Comparison of ENCODE assay signal across 25 cellular contexts in the genomic region with DNA sequence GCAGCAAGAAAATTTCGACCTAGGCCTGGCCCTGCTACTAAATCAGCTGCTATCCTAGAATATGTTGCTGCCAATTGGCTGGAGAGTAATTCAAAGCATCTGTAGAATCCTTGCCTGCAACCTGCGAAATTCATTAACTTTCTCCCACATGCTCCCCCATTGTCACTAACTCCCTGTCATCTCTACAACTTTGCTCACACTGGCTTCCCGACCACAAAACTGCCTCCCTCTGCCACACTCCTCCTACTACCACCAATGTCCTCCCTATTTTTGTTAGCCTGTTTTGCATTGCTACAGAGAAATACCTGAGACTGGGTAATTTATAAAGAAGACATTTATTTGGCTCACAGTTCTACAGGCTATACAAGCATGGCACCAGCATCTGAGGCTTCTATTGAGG.
"Had no signal": no experiment of that assay in that cellular context is flagged by ENCODE, and none has a peak within 500 bp of the region (broad histone marks: within the 10 kb centered on the region; RNA-seq: fewer than 3 reads in every experiment).

No MANE protein-coding gene starts in this region.

- H3K9me3 Mint-ChIP-seq: activated naive CD8-positive, alpha-beta T cell treated with anti-CD3 and anti-CD28 coated beads, Interleukin-2, amount 10 ng/mL, durations not matched to agents 7 days and 5 days had no signal

- H3K4me1 ChIP-seq: adrenal gland, breast epithelium, Peyer's patch had no signal

- H3K4me3 ChIP-seq: adrenal gland, breast epithelium, K562, Peyer's patch, SJCRH30 had no signal

- H3K36me3 ChIP-seq: adrenal gland, breast epithelium, Peyer's patch, SJCRH30 had no signal

- DNase-seq: activated CD4-positive, alpha-beta T cell treated with anti-CD3 and anti-CD28 coated beads for 1 hour; activated CD4-positive, alpha-beta T cell treated with anti-CD3 and anti-CD28 coated beads, Interleukin-2, amount 50 U/mL, for 1 hour; activated CD8-positive, alpha-beta memory T cell treated with anti-CD3 and anti-CD28 coated beads, Interleukin-2, amount 50 U/mL, for 48 hours; activated CD8-positive, alpha-beta T cell treated with anti-CD3 and anti-CD28 coated beads, Interleukin-2, amount 10 ng/mL, durations not matched to agents 7 days and 5 days; activated naive CD4-positive, alpha-beta T cell treated with anti-CD3 and anti-CD28 coated beads, Interleukin-2, amount 50 U/mL, for 16 hours; activated naive CD8-positive, alpha-beta T cell treated with anti-CD3 and anti-CD28 coated beads, Interleukin-2, amount 10 ng/mL, durations not matched to agents 7 days and 5 days; activated T-cell treated with anti-CD3 and anti-CD28 coated beads, Interleukin-2, amount 50 U/mL, for 1 hour; adrenal gland; aorta; caudate nucleus; Karpas-422; MM.1S; NCI-H1105 treated with DMSO at 0.1 percent for 48 hours; NCI-H1436 treated with DMSO at 0.1 percent for 48 hours; NCI-H2081; NCI-H446; Peyer's patch; Right ventricle myocardium superior; SJCRH30; T-helper 17 cell; T-helper 9 cell had no signal

- H3K4me3 Mint-ChIP-seq: activated CD8-positive, alpha-beta T cell treated with anti-CD3 and anti-CD28 coated beads, Interleukin-2, amount 10 ng/mL, durations not matched to agents 7 days and 5 days; activated naive CD8-positive, alpha-beta T cell treated with anti-CD3 and anti-CD28 coated beads, Interleukin-2, amount 10 ng/mL, durations not matched to agents 7 days and 5 days; T-helper 17 cell; WTC11 had no signal

- H3K4me1 Mint-ChIP-seq: activated naive CD8-positive, alpha-beta T cell treated with anti-CD3 and anti-CD28 coated beads, Interleukin-2, amount 10 ng/mL, durations not matched to agents 7 days and 5 days; T-helper 17 cell had no signal

- FAIRE-seq: K562 had no signal

- H3K27me3 ChIP-seq: adrenal gland, breast epithelium, Peyer's patch, SJCRH30 had no signal

- H3K27ac ChIP-seq: adrenal gland, breast epithelium, Peyer's patch, RWPE1, SJCRH30 had no signal

- H3K9me3 ChIP-seq: adrenal gland, breast epithelium, Peyer's patch, SJCRH30 had no signal

- H3K27me3 Mint-ChIP-seq: T-helper 17 cell had no signal

- H3K27ac Mint-ChIP-seq: activated CD8-positive, alpha-beta T cell treated with anti-CD3 and anti-CD28 coated beads, Interleukin-2, amount 10 ng/mL, durations not matched to agents 7 days and 5 days; activated naive CD8-positive, alpha-beta T cell treated with anti-CD3 and anti-CD28 coated beads, Interleukin-2, amount 10 ng/mL, durations not matched to agents 7 days and 5 days; T-helper 17 cell; WTC11 had no signal

- H3K36me3 Mint-ChIP-seq: activated naive CD8-positive, alpha-beta T cell treated with anti-CD3 and anti-CD28 coated beads, Interleukin-2, amount 10 ng/mL, durations not matched to agents 7 days and 5 days; WTC11 had no signal

- ATAC-seq: activated CD8-positive, alpha-beta T cell treated with anti-CD3 and anti-CD28 coated beads, Interleukin-2, amount 10 ng/mL, durations not matched to agents 7 days and 5 days; K562; T-helper 17 cell; WTC11 had no signal
